Comparison of ENCODE assay signal across 10 cellular contexts in genomic region chr1:26782521-26783212, GRCh38. TPM values are rescaled to one million over a fixed set of nuclear protein-coding genes. Genes with fewer than 3 reads are reported as not detected.
DNase-seq lines count a peak whose midpoint lies in the region; ATAC-seq, FAIRE-seq and TF ChIP-seq lines count a peak whose summit lies in the region.
"Had no signal": no experiment of that assay in that cellular context is flagged by ENCODE, and none has a peak within 500 bp of the region (broad histone marks: within the 10 kb centered on the region; RNA-seq: fewer than 3 reads in every experiment).

No MANE protein-coding gene starts in this region.

- no peak overlapping the region for H3K4me3 ChIP-seq in A673 (ENCODE audit: low read depth, low read length, poor library complexity, severe bottlenecking)
- no peak overlapping the region for H3K4me3 ChIP-seq in body of pancreas

- H3K27me3 ChIP-seq in A673 (replicated peaks; ENCODE audit: insufficient read depth, low read depth, low read length, poor library complexity) (no peaks in the 10 kb centered on the region), body of pancreas (no peaks in the 10 kb centered on the region)

- H3K9me3 ChIP-seq in A673 (ENCODE audit: low read depth, low read length, poor library complexity, severe bottlenecking) (no peaks in the 10 kb centered on the region), KOPT-K1 (ENCODE audit: insufficient read depth, low read length, poor library complexity, severe bottlenecking) (no peaks in the 10 kb centered on the region), body of pancreas (no peaks in the 10 kb centered on the region)

- no peak overlapping the region for H3K4me3 Mint-ChIP-seq in naive thymus-derived CD8-positive, alpha-beta T cell

- DNase-seq in A673 (ENCODE audit: low spot score) = no peak
- no peak for DNase-seq in body of pancreas
- no peak for DNase-seq in naive thymus-derived CD8-positive, alpha-beta T cell
- DNase-seq in GM12891 (ENCODE audit: insufficient read length, low spot score) = no peak
- DNase-seq in stimulated activated CD4-positive, alpha-beta T cell treated with anti-CD3 and anti-CD28 coated beads, Interleukin-4, amount 100 ng/mL, for 1 hour = no peak
- DNase-seq: activated CD8-positive, alpha-beta memory T cell treated with anti-CD3 and anti-CD28 coated beads, Interleukin-2, amount 50 U/mL, for 48 hours had no signal

- ATAC-seq in body of pancreas (no peak), GM18858 (IDR thresholded peaks at IDR 0.05; ENCODE audit: unreplicated experiment) (no peak), GM21825 (IDR thresholded peaks at IDR 0.05; ENCODE audit: unreplicated experiment) (no peak)
- no peak for ATAC-seq in naive thymus-derived CD8-positive, alpha-beta T cell

- WGBS in body of pancreas, 2 donors = 63 to 65% methylated on average over 3 of the region's 3 CpGs

- H3K4me1 Mint-ChIP-seq in naive thymus-derived CD8-positive, alpha-beta T cell = peaks cover 43 to 80% (median 73%) of the 10 kb centered on the region in 4 donors

- no TSS peak for BruUV-seq in A673 (replicated peaks; lab: Mats Ljungman, UMichigan)

- CTCF ChIA-PET in A673 (lab: Charles Lee) = no interaction called here

- no peak for TF ChIP-seq CTCF in A673 (conservative IDR thresholded peaks at IDR 0.05; ENCODE audit: low read depth, low read length)
- TF ChIP-seq CTCF in body of pancreas (IDR thresholded peaks at IDR 0.05) = no peak

- H3K36me3 Mint-ChIP-seq in naive thymus-derived CD8-positive, alpha-beta T cell = peaks cover 0 to 51% (median 12%) of the 10 kb centered on the region in 3 donors

- no peak for TF ChIP-seq POLR2A in body of pancreas (IDR thresholded peaks at IDR 0.05)
- TF ChIP-seq POLR2A in GM12891 (IDR thresholded peaks at IDR 0.05; ENCODE audit: low read depth, low read length) = no peak

- H3K4me1 ChIP-seq in A673 (ENCODE audit: insufficient read depth, low read length, poor library complexity, severe bottlenecking) = peaks cover 25% of the 10 kb centered on the region
- peaks cover 45% of the 10 kb centered on the region for H3K4me1 ChIP-seq in body of pancreas

- peak overlapping the region; percentile 36 to 100 (median 78) for H3K27ac Mint-ChIP-seq in naive thymus-derived CD8-positive, alpha-beta T cell

- no peaks in the 10 kb centered on the region for H3K9me3 Mint-ChIP-seq in naive thymus-derived CD8-positive, alpha-beta T cell

- no peaks in the 10 kb centered on the region for H3K27me3 Mint-ChIP-seq in naive thymus-derived CD8-positive, alpha-beta T cell

- POLR2A ChIA-PET in A673 (lab: Charles Lee; ENCODE audit: low non-redundant PET) = no interaction called here
- POLR2A ChIA-PET in naive thymus-derived CD8-positive, alpha-beta T cell (lab: Charles Lee) = interaction anchor here (0.6 to 16.1 kb wide), 4 partner anchors 39 to 181 kb away, joined by 3 to 432 read pairs (median 6); partner anchors contain the start of gene ARID1A

- peaks cover 56% of the 10 kb centered on the region for H3K36me3 ChIP-seq in A673 (ENCODE audit: insufficient read depth, low read length, poor library complexity, severe bottlenecking)
- peaks cover 67% of the 10 kb centered on the region for H3K36me3 ChIP-seq in KOPT-K1 (ENCODE audit: insufficient read depth, low read length)
- peaks cover 4 to 22% of the 10 kb centered on the region in 2 donors for H3K36me3 ChIP-seq in body of pancreas (replicated peaks in 1 of 2; ENCODE audit: insufficient read depth in 1 of 2, low read depth in 2 of 2)

- no peak for FAIRE-seq in GM12891 (lab: Jason Lieb, UNC)
- FAIRE-seq: colon had no signal

- intact Hi-C loops in A673 (cut with micrococcal nuclease; ENCODE audit: unreplicated experiment) = no loop called here
- intact Hi-C loops in body of pancreas (cut with DNase I) = no loop called here

- H3K27ac ChIP-seq in A673 (ENCODE audit: low read depth, low read length, poor library complexity, severe bottlenecking) = peak overlapping the region; percentile 40
- H3K27ac ChIP-seq in KOPT-K1 (ENCODE audit: low read depth, low read length, poor library complexity, severe bottlenecking) = peak overlapping the region; percentile 1
- H3K27ac ChIP-seq in body of pancreas = peak overlapping the region in 3 of 4 donors; percentile 58 to 98 (median 59)

TF ChIP-seq in GM12891, 5 proteins besides CTCF, POLR2A, EP300 and RAD21:
- no peak for TF ChIP-seq TAF1 (IDR thresholded peaks at IDR 0.05; ENCODE audit: low read depth, low read length)
- no peak for TF ChIP-seq PAX5 (IDR thresholded peaks at IDR 0.05; ENCODE audit: insufficient read depth, low read length, severe bottlenecking)
- TF ChIP-seq POLR2AphosphoS5 (IDR thresholded peaks at IDR 0.05; ENCODE audit: low read depth, low read length) = no peak
- TF ChIP-seq SPI1 (IDR thresholded peaks at IDR 0.05; ENCODE audit: low read depth, low read length) = no peak
- no peak for TF ChIP-seq POU2F2 (IDR thresholded peaks at IDR 0.05; ENCODE audit: low read depth, low read length)

RNA-seq across cellular contexts. Expression of gene PIGV, which starts 5.1 kb away (rescaled TPM):
- total RNA-seq in A673 (2021) = 4.9 and 9.1 TPM in 2 replicates
- 10 to 100 TPM; 10.9 to 14.2 TPM for total RNA-seq in body of pancreas
- total RNA-seq in naive thymus-derived CD8-positive, alpha-beta T cell = 10 to 100 TPM; 25.2 to 27.2 TPM
- 10 to 100 TPM in 1 of 3 donors, 1 to 10 TPM in 2; 8.2 to 14.4 (median 9.6) TPM for polyA plus RNA-seq in naive thymus-derived CD8-positive, alpha-beta T cell
- 11.0 TPM for polyA plus RNA-seq in GM12891 (2012; ENCODE audit: low read depth, missing spikeins)

RNA-seq across cellular contexts. Expression of gene ZDHHC18, which starts 43.8 kb away (rescaled TPM):
- total RNA-seq in A673 (2021) (27.9 and 31.5 TPM in 2 replicates), body of pancreas (1 to 10 TPM; 4.6 to 5.7 TPM)
- 10 to 100 TPM; 29.9 to 37.4 TPM for total RNA-seq in naive thymus-derived CD8-positive, alpha-beta T cell
- polyA plus RNA-seq in naive thymus-derived CD8-positive, alpha-beta T cell = 10 to 100 TPM in 2 of 3 donors, 1 to 10 TPM in 1; 4.6 to 17.2 (median 12.8) TPM
- 24.3 TPM for polyA plus RNA-seq in GM12891 (2012; ENCODE audit: low read depth, missing spikeins)

Comparison
In these comparisons a context has a peak if more than half of its experiments do, and no peak if none do; other contexts are left out.
1. H3K27ac ChIP-seq: peak in every context shown above with its lines; median percentile 59 in body of pancreas; 40 in A673; 1 in KOPT-K1.